ENCODE assay signal across 1 cellular context in genomic region chr19:35555301-35556005, GRCh38.
A peak's percentile ranks its signal among the peaks of the same experiment; 100 is the strongest.
TF ChIP-seq lines count a peak whose summit lies in the region.

No MANE protein-coding gene starts in this region.

TF ChIP-seq in HepG2, 621 proteins besides CTCF, POLR2A, EP300 and RAD21 (continued from another document and continues in another):
- TF ChIP-seq ZSCAN5A (CRISPR knock-in tag; IDR thresholded peaks at IDR 0.05; ENCODE audit: borderline replicate concordance) (no peak), NONO (IDR thresholded peaks at IDR 0.05) (no peak), NONO (CRISPR knock-in tag; conservative IDR thresholded peaks at IDR 0.05) (peak; percentile 43; the same call in 1 of the 2 replicates), ZFP91 (CRISPR knock-in tag; IDR thresholded peaks at IDR 0.05; ENCODE audit: borderline replicate concordance) (no peak), SP5 (CRISPR knock-in tag; IDR thresholded peaks at IDR 0.05; ENCODE audit: borderline replicate concordance, low read depth) (no peak), ZNF652 (CRISPR knock-in tag; IDR thresholded peaks at IDR 0.05; ENCODE audit: borderline replicate concordance, low read depth) (no peak), ZNF547 (CRISPR knock-in tag; IDR thresholded peaks at IDR 0.05) (no peak), TSC22D2 (CRISPR knock-in tag; IDR thresholded peaks at IDR 0.05; ENCODE audit: borderline replicate concordance) (no peak), ZNF557 (CRISPR knock-in tag; IDR thresholded peaks at IDR 0.05) (no peak), RXRA (CRISPR knock-in tag; IDR thresholded peaks at IDR 0.05) (no peak), NFE2L1 (CRISPR knock-in tag; IDR thresholded peaks at IDR 0.05; ENCODE audit: borderline replicate concordance) (no peak), SIX4 (CRISPR knock-in tag; IDR thresholded peaks at IDR 0.05) (no peak), NR2C2 (CRISPR knock-in tag; IDR thresholded peaks at IDR 0.05; ENCODE audit: borderline replicate concordance) (no peak), SAP130 (CRISPR knock-in tag; IDR thresholded peaks at IDR 0.05; ENCODE audit: low read depth) (0 out of 2 replicates have a peak, but pooled peaks have one; percentile 42), BATF2 (CRISPR knock-in tag; IDR thresholded peaks at IDR 0.05) (no peak), ADNP (CRISPR knock-in tag; IDR thresholded peaks at IDR 0.05) (no peak), TCF12 (IDR thresholded peaks at IDR 0.05) (no peak), TCF12 (CRISPR knock-in tag; IDR thresholded peaks at IDR 0.05) (no peak), GATAD2A (CRISPR knock-in tag; IDR thresholded peaks at IDR 0.05) (0 out of 2 replicates have a peak, but pooled peaks have one; percentile 26), KLF11 (CRISPR knock-in tag; IDR thresholded peaks at IDR 0.05) (no peak), ZNF264 (CRISPR knock-in tag; IDR thresholded peaks at IDR 0.05) (no peak), HHEX (CRISPR knock-in tag; IDR thresholded peaks at IDR 0.05) (no peak), DZIP1 (CRISPR knock-in tag; IDR thresholded peaks at IDR 0.05) (no peak), ELF4 (CRISPR knock-in tag; IDR thresholded peaks at IDR 0.05; ENCODE audit: borderline replicate concordance) (no peak), HMGXB4 (CRISPR knock-in tag; IDR thresholded peaks at IDR 0.05; ENCODE audit: borderline replicate concordance in 1 of 2, low read depth in 1 of 2) (0 out of 4 replicates have a peak, but pooled peaks of 1 of the 2 experiments have one; percentile 31), GABPB1 (CRISPR knock-in tag; IDR thresholded peaks at IDR 0.05) (0 out of 2 replicates have a peak, but pooled peaks have one; percentile 20), ZNF790 (CRISPR knock-in tag; IDR thresholded peaks at IDR 0.05; ENCODE audit: borderline replicate concordance) (no peak), ZNF816 (CRISPR knock-in tag; IDR thresholded peaks at IDR 0.05; ENCODE audit: borderline replicate concordance) (no peak), FOXK1 (CRISPR knock-in tag; IDR thresholded peaks at IDR 0.05; ENCODE audit: borderline replicate concordance, low read depth) (no peak), GATA4 (IDR thresholded peaks at IDR 0.05; ENCODE audit: borderline replicate concordance, low read depth) (no peak), USF2 (IDR thresholded peaks at IDR 0.05; ENCODE audit: low read depth, low read length) (no peak), USF2 (CRISPR knock-in tag; IDR thresholded peaks at IDR 0.05; ENCODE audit: borderline replicate concordance) (no peak), GATAD1 (CRISPR knock-in tag; IDR thresholded peaks at IDR 0.05) (0 out of 2 replicates have a peak, but pooled peaks have one; percentile 33), ZKSCAN8 (CRISPR knock-in tag; IDR thresholded peaks at IDR 0.05; ENCODE audit: borderline replicate concordance) (no peak), ZNF780A (CRISPR knock-in tag; IDR thresholded peaks at IDR 0.05) (peak; percentile 41; the same call in 1 of the 2 replicates), HOXA5 (CRISPR knock-in tag; IDR thresholded peaks at IDR 0.05) (no peak), MXI1 (IDR thresholded peaks at IDR 0.05; ENCODE audit: borderline replicate concordance, low read depth, low read length) (peak; percentile 37; the same call in 1 of the 3 replicates), KDM1A (CRISPR knock-in tag; IDR thresholded peaks at IDR 0.05) (0 out of 2 replicates have a peak, but pooled peaks have one; percentile 9), ZNF460 (CRISPR knock-in tag; IDR thresholded peaks at IDR 0.05; ENCODE audit: borderline replicate concordance) (no peak), MYC (CRISPR knock-in tag; IDR thresholded peaks at IDR 0.05; ENCODE audit: borderline replicate concordance) (0 out of 2 replicates have a peak, but pooled peaks have one; percentile 20), ZMYM4 (CRISPR knock-in tag; IDR thresholded peaks at IDR 0.05) (0 out of 2 replicates have a peak, but pooled peaks have one; percentile 13), ZXDC (CRISPR knock-in tag; IDR thresholded peaks at IDR 0.05) (no peak), MTA1 (CRISPR knock-in tag; IDR thresholded peaks at IDR 0.05; ENCODE audit: borderline replicate concordance) (no peak), ELF1 (CRISPR knock-in tag; IDR thresholded peaks at IDR 0.05) (no peak), POLR2AphosphoS2 (IDR thresholded peaks at IDR 0.05; ENCODE audit: low read depth, low read length) (no peak), NFKB2 (CRISPR knock-in tag; IDR thresholded peaks at IDR 0.05; ENCODE audit: borderline replicate concordance) (no peak), ZNF432 (CRISPR knock-in tag; IDR thresholded peaks at IDR 0.05; ENCODE audit: borderline replicate concordance) (no peak), DMTF1 (CRISPR knock-in tag; IDR thresholded peaks at IDR 0.05) (no peak), MIER2 (CRISPR knock-in tag; IDR thresholded peaks at IDR 0.05) (0 out of 2 replicates have a peak, but pooled peaks have one; percentile 32)
